Comparison of ENCODE assay signal across 26 cellular contexts in the genomic region with DNA sequence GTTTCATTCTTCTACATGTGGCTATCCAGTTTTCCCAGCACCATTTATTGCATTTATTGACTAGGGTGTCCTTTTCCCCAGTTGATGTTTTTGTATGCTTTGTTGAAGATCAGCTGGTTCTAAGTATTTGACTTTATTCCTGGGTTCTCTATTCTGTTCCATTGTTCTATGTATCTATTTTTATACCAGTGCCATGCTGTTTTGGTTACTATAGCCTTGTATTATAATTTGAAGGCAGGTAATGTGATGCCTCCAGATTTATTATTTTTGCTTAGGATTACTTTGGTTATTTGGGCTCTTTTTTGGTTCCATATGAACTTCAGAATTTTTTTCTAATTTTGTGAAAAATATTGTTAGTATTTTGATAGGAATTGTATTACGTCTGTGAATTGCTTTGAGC.
A peak's percentile ranks its signal among the peaks of the same experiment; 100 is the strongest.
DNase-seq lines count a peak whose midpoint lies in the region; ATAC-seq, FAIRE-seq and TF ChIP-seq lines count a peak whose summit lies in the region.
"Had no signal": no experiment of that assay in that cellular context is flagged by ENCODE, and none has a peak within 500 bp of the region (broad histone marks: within the 10 kb centered on the region; RNA-seq: fewer than 3 reads in every experiment).

No MANE protein-coding gene starts in this region.

- TF ChIP-seq CTCF in A549 (IDR thresholded peaks at IDR 0.05), result no peak
- no peak for TF ChIP-seq CTCF in HEK293 (tag by site-specific recombination; IDR thresholded peaks at IDR 0.05)

- peaks cover 6% of the 10 kb centered on the region for H3K4me1 Mint-ChIP-seq in activated T-cell treated with anti-CD3 and anti-CD28 coated beads, Interleukin-2, amount 50 U/mL, for 4 hours (ENCODE audit: low read depth)

- no peak for ATAC-seq in A549
- ATAC-seq in GM18873 (IDR thresholded peaks at IDR 0.05; ENCODE audit: low FRiP score, unreplicated experiment), result no peak
- ATAC-seq in activated T-cell treated with anti-CD3 and anti-CD28 coated beads, Interleukin-2, amount 50 U/mL, for 4 hours, result no peak
- ATAC-seq: GM12878 had no signal

- no peak for TF ChIP-seq EP300 in A549 (IDR thresholded peaks at IDR 0.05)

- H3K36me3 Mint-ChIP-seq in activated T-cell treated with anti-CD3 and anti-CD28 coated beads, Interleukin-2, amount 50 U/mL, for 4 hours (ENCODE audit: insufficient read depth), result peaks cover 18% of the 10 kb centered on the region

- POLR2A ChIA-PET in A549 (lab: Yijun Ruan, JAX) (no interaction called here), HEK293 (lab: Yijun Ruan, JAX) (no interaction called here)

- no peaks in the 10 kb centered on the region for H3K27me3 Mint-ChIP-seq in activated T-cell treated with anti-CD3 and anti-CD28 coated beads, Interleukin-2, amount 50 U/mL, for 4 hours (ENCODE audit: low read depth)
- H3K27me3 Mint-ChIP-seq: CD4-positive, alpha-beta memory T cell; CD4-positive, CD25-positive, alpha-beta regulatory T cell; CD8-positive, alpha-beta memory T cell had no signal

- H3K9me3 Mint-ChIP-seq in activated T-cell treated with anti-CD3 and anti-CD28 coated beads, Interleukin-2, amount 50 U/mL, for 4 hours, result no peaks in the 10 kb centered on the region
- H3K9me3 Mint-ChIP-seq: CD4-positive, alpha-beta memory T cell; CD8-positive, alpha-beta memory T cell had no signal

- WGBS in A549 (ENCODE audit: missing lambda C conversion rate), result 94% methylated on average over 1 of the region's 1 CpG

- FAIRE-seq in A549 (lab: Jason Lieb, UNC), result peak; percentile 99
- peak; percentile 24 for FAIRE-seq in GM12892 (lab: Jason Lieb, UNC)
- FAIRE-seq: GM12878, GM18507, GM19239 had no signal

- no peak overlapping the region for H3K27ac ChIP-seq in A549
- no peak overlapping the region for H3K27ac ChIP-seq in HEK293 (ENCODE audit: extremely low read depth, low read depth, low read length)
- H3K27ac ChIP-seq: 22Rv1, BLaER1 had no signal

- no peak for TF ChIP-seq POLR2A in A549 (IDR thresholded peaks at IDR 0.05; ENCODE audit: low read length)
- TF ChIP-seq POLR2A in GM12892 (IDR thresholded peaks at IDR 0.05; ENCODE audit: low read depth, low read length), result no peak

- H3K4me3 Mint-ChIP-seq in activated T-cell treated with anti-CD3 and anti-CD28 coated beads, Interleukin-2, amount 50 U/mL, for 4 hours, result no peak overlapping the region
- H3K4me3 Mint-ChIP-seq: CD14-positive monocyte; CD4-positive, alpha-beta memory T cell; CD4-positive, CD25-positive, alpha-beta regulatory T cell; CD8-positive, alpha-beta memory T cell had no signal

- H3K9me3 ChIP-seq in A549 (peaks cover 5% of the 10 kb centered on the region; the same call in 1 of the 3 replicates), HEK293 (ENCODE audit: control insufficient read depth, insufficient read depth, low read depth, low read length) (peaks cover 6% of the 10 kb centered on the region; the same call in 1 of the 2 replicates)
- H3K9me3 ChIP-seq: BE2C had no signal

- CTCF ChIA-PET in A549 (lab: Yijun Ruan, JAX) (interaction anchor here (1.1 to 1.6 kb wide), 2 partner anchors 21 to 262 kb away, joined by 3 to 4 read pairs; no protein-coding TSS in a partner anchor), HEK293 (lab: Yijun Ruan, JAX) (interaction anchor here (0.7 kb wide), 1 partner anchor 331 kb away, joined by 3 read pairs; no protein-coding TSS in a partner anchor)

- no peak for TF ChIP-seq RAD21 in A549 (conservative IDR thresholded peaks at IDR 0.05 in 1 of 2, IDR thresholded peaks at IDR 0.05 in 1 of 2)

- DNase-seq in A549 (ENCODE audit: low read depth in 1 of 2, low spot score in 1 of 2) (no peak), GM12892 (ENCODE audit: insufficient read length) (no peak), NCI-H187 treated with DMSO at 0.1 percent for 48 hours (lab: John Stamatoyannopoulos, UW) (no peak)
- no peak for DNase-seq in activated T-cell treated with anti-CD3 and anti-CD28 coated beads, Interleukin-2, amount 50 U/mL, for 4 hours
- DNase-seq: ACHN; BE2C; C1 segment of cervical spinal cord; CD4-positive, alpha-beta memory T cell; CD4-positive, CD25-positive, alpha-beta regulatory T cell; CD8-positive, alpha-beta memory T cell; COR-L47; DMS 273 treated with DMSO at 0.1 percent for 48 hours; DMS153; DMS53; DMS79; DND-41; EL; GDM1 had no signal

- peaks cover 0 to 74% of the 10 kb centered on the region in 2 experiments; a peak in 2 of 3 replicates for H3K36me3 ChIP-seq in HEK293 (ENCODE audit: control insufficient read depth in 2 of 2, insufficient read depth in 1 of 2, low read length in 2 of 2)

- no peaks in the 10 kb centered on the region for H3K4me1 ChIP-seq in A549
- H3K4me1 ChIP-seq in HEK293 (ENCODE audit: control insufficient read depth, insufficient read depth, low read length), result peaks cover 2% of the 10 kb centered on the region; the same call in 1 of the 2 replicates
- H3K4me1 ChIP-seq: BE2C, BLaER1 had no signal

- H3K4me3 ChIP-seq in A549 (no peak overlapping the region), HEK293 (ENCODE audit: low read depth, low read length) (no peak overlapping the region)
- H3K4me3 ChIP-seq: BLaER1, GM12878 had no signal

- no peak overlapping the region for H3K4me2 ChIP-seq in A549
- H3K4me2 ChIP-seq: BLaER1 had no signal

TF ChIP-seq in A549, 52 proteins besides CTCF, POLR2A, EP300 and RAD21 (continues in another document):
- no peak for TF ChIP-seq FOXS1 (CRISPR knock-in tag; IDR thresholded peaks at IDR 0.05)
- no peak for TF ChIP-seq JUNB (IDR thresholded peaks at IDR 0.05)
- no peak for TF ChIP-seq ESRRA (IDR thresholded peaks at IDR 0.05; ENCODE audit: borderline replicate concordance, low read length)
- no peak for TF ChIP-seq ZFP36 (IDR thresholded peaks at IDR 0.05; ENCODE audit: borderline replicate concordance, partially characterized antibody)
- no peak for TF ChIP-seq PHF8 (IDR thresholded peaks at IDR 0.05; ENCODE audit: borderline replicate concordance, low read depth)
- no peak for TF ChIP-seq CBX2 (IDR thresholded peaks at IDR 0.05; ENCODE audit: borderline replicate concordance, low read depth)
- TF ChIP-seq, protein P1, sequence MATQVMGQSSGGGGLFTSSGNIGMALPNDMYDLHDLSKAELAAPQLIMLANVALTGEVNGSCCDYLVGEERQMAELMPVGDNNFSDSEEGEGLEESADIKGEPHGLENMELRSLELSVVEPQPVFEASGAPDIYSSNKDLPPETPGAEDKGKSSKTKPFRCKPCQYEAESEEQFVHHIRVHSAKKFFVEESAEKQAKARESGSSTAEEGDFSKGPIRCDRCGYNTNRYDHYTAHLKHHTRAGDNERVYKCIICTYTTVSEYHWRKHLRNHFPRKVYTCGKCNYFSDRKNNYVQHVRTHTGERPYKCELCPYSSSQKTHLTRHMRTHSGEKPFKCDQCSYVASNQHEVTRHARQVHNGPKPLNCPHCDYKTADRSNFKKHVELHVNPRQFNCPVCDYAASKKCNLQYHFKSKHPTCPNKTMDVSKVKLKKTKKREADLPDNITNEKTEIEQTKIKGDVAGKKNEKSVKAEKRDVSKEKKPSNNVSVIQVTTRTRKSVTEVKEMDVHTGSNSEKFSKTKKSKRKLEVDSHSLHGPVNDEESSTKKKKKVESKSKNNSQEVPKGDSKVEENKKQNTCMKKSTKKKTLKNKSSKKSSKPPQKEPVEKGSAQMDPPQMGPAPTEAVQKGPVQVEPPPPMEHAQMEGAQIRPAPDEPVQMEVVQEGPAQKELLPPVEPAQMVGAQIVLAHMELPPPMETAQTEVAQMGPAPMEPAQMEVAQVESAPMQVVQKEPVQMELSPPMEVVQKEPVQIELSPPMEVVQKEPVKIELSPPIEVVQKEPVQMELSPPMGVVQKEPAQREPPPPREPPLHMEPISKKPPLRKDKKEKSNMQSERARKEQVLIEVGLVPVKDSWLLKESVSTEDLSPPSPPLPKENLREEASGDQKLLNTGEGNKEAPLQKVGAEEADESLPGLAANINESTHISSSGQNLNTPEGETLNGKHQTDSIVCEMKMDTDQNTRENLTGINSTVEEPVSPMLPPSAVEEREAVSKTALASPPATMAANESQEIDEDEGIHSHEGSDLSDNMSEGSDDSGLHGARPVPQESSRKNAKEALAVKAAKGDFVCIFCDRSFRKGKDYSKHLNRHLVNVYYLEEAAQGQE (IDR thresholded peaks at IDR 0.05), result no peak
- TF ChIP-seq RFX5 (IDR thresholded peaks at IDR 0.05), result no peak

TF ChIP-seq in HEK293, 187 proteins besides CTCF, POLR2A, EP300 and RAD21:
- TF ChIP-seq, protein P2, sequence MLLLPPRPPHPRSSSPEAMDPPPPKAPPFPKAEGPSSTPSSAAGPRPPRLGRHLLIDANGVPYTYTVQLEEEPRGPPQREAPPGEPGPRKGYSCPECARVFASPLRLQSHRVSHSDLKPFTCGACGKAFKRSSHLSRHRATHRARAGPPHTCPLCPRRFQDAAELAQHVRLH (tag by site-specific recombination; IDR thresholded peaks at IDR 0.05), result peak; percentile 62
- TF ChIP-seq, protein P3, sequence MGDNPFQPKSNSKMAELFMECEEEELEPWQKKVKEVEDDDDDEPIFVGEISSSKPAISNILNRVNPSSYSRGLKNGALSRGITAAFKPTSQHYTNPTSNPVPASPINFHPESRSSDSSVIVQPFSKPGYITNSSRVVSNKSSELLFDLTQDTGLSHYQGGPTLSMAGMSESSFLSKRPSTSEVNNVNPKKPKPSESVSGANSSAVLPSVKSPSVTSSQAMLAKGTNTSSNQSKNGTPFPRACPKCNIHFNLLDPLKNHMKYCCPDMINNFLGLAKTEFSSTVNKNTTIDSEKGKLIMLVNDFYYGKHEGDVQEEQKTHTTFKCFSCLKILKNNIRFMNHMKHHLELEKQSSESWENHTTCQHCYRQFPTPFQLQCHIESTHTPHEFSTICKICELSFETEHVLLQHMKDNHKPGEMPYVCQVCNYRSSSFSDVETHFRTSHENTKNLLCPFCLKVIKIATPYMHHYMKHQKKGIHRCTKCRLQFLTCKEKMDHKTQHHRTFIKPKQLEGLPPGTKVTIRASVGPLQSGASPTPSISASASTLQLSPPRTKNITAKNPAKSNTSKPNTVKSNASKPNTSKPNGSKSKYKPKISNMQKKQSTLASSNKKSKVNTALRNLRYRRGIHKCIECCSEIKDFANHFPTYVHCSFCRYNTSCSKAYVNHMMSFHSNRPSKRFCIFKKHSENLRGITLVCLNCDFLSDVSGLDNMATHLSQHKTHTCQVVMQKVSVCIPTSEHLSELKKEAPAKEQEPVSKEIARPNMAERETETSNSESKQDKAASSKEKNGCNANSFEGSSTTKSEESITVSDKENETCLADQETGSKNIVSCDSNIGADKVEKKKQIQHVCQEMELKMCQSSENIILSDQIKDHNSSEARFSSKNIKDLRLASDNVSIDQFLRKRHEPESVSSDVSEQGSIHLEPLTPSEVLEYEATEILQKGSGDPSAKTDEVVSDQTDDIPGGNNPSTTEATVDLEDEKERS (tag by site-specific recombination; IDR thresholded peaks at IDR 0.05), result peak; percentile 56; the same call in 1 of the 2 replicates
- TF ChIP-seq, protein P4, sequence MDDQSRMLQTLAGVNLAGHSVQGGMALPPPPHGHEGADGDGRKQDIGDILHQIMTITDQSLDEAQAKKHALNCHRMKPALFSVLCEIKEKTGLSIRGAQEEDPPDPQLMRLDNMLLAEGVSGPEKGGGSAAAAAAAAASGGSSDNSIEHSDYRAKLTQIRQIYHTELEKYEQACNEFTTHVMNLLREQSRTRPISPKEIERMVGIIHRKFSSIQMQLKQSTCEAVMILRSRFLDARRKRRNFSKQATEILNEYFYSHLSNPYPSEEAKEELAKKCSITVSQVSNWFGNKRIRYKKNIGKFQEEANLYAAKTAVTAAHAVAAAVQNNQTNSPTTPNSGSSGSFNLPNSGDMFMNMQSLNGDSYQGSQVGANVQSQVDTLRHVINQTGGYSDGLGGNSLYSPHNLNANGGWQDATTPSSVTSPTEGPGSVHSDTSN (CRISPR knock-in tag; IDR thresholded peaks at IDR 0.05), result no peak
